In genomic region chr3:84136425-84136824, GRCh38 we compare ENCODE assay signal across 1 cellular context.
TF ChIP-seq lines count a peak whose summit lies in the region.

No MANE protein-coding gene starts in this region.

TF ChIP-seq in H1, 55 proteins besides CTCF, POLR2A, EP300 and RAD21:
- TF ChIP-seq GTF2F1 (IDR thresholded peaks at IDR 0.05; ENCODE audit: borderline replicate concordance, low read depth, low read length) = no peak
- no peak for TF ChIP-seq KDM4A (IDR thresholded peaks at IDR 0.05; ENCODE audit: low read depth, low read length, severe bottlenecking)
